ENCODE assay signal across 8 cellular contexts in the genomic region with DNA sequence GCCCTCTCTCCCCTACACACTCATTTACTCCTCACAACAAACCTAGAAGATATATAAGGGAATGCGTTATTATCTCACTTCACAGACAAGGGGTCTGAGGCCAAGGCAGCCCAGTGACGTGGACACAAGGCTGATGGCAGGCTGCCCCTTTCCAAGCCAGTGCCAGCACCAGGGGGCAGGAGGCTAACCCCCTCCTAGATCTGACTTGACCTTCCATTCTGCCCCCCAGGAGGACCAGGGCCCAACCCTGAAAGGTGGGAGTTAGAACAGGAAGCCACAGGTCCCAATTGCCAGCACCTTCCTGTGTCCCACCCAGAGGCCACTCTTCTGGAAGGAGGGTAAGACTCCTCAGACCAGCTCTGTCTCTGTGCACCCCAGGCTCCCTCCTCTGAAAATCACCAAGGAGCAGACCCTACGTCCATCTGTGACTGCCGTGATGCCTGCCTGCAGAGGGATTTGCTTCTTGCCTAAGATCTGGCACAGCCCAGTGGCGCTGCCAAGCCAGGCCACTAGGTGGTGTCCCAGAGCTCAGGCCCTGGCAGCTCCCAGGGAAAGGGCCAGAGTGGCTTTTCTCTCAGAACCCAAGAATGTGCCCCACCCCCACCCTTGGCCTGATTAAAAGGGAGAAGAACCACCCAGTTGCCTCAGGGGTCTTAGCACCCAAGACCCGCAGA. TPM values are rescaled to one million over a fixed set of nuclear protein-coding genes. Genes with fewer than 3 reads are reported as not detected.
A peak's percentile ranks its signal among the peaks of the same experiment; 100 is the strongest.
DNase-seq lines count a peak whose midpoint lies in the region; ATAC-seq, FAIRE-seq and TF ChIP-seq lines count a peak whose summit lies in the region.

No MANE protein-coding gene starts in this region.

- 34 to 43% (median 35%) methylated on average over 6 of the region's 6 CpGs for WGBS in adipose tissue, 3 donors

- H3F3A ChIP-seq in MM.1S (ENCODE audit: insufficient read depth, low read length) = no peaks in the 10 kb centered on the region

- H3K27ac Mint-ChIP-seq in T-cell = no peak overlapping the region

- no peaks in the 10 kb centered on the region for H4K20me1 ChIP-seq in MM.1S (ENCODE audit: insufficient read depth, low read length)

- no peaks in the 10 kb centered on the region for H3K9me2 ChIP-seq in MM.1S (replicated peaks; ENCODE audit: insufficient read depth, low read length)

- H3K9me3 ChIP-seq in MM.1S (replicated peaks; ENCODE audit: insufficient read depth, low read length) = no peaks in the 10 kb centered on the region
- H3K9me3 ChIP-seq in tibial artery = no peaks in the 10 kb centered on the region

- CTCF ChIA-PET in T-cell (lab: Charles Lee) = interaction anchor here (0.6 to 2.8 kb wide), 8 partner anchors 104 to 280 kb away, joined by 3 to 15 read pairs (median 4); no protein-coding TSS in a partner anchor

- H3K27me3 ChIP-seq in MM.1S (replicated peaks; ENCODE audit: insufficient read depth, low read length) (no peaks in the 10 kb centered on the region), tibial artery (no peaks in the 10 kb centered on the region)

- H3K4me1 ChIP-seq in MM.1S (ENCODE audit: low read length) (no peaks in the 10 kb centered on the region), tibial artery (peaks cover 10 to 86% (median 79%) of the 10 kb centered on the region in 4 donors)

- TF ChIP-seq POLR2A in GM12891 (IDR thresholded peaks at IDR 0.05; ENCODE audit: low read depth, low read length) = no peak

- peak; percentile 97 for TF ChIP-seq CTCF in MM.1S (IDR thresholded peaks at IDR 0.05; ENCODE audit: low read length)
- peak; percentile 93 to 95 for TF ChIP-seq CTCF in tibial artery (IDR thresholded peaks at IDR 0.05)

- intact Hi-C loops in cardiac septum (cut with DNase I) (loop anchor here (1.0 to 2.0 kb wide), 3 partner anchors 17 to 96 kb away; a partner anchor contains a TSS), posterior cingulate gyrus (cut with DNase I) (loop anchor here (5.0 kb wide), 2 partner anchors 35 to 95 kb away; a partner anchor contains a TSS), tibial artery (cut with DNase I; ENCODE audit: low total_unique reads) (loop anchor here (5.0 kb wide), 1 partner anchor 55 kb away; no protein-coding TSS in a partner anchor)

- H3K79me2 ChIP-seq in MM.1S (ENCODE audit: low read length) = no peaks in the 10 kb centered on the region

- POLR2A ChIA-PET in T-cell (lab: Charles Lee) = no interaction called here

- H3K27ac ChIP-seq in MM.1S (ENCODE audit: low read length) (no peak overlapping the region), adipose tissue (ENCODE audit: low read depth, low read length) (peak overlapping the region; percentile 30), tibial artery (peak overlapping the region; percentile 87 to 93)

- H3K4me1 Mint-ChIP-seq in T-cell = peaks cover 3 to 9% (median 6%) of the 10 kb centered on the region in 3 donors

- H3K36me3 ChIP-seq in MM.1S (replicated peaks; ENCODE audit: insufficient read depth, low read length) (no peaks in the 10 kb centered on the region), tibial artery (no peaks in the 10 kb centered on the region)

- no peak overlapping the region for H3K4me3 Mint-ChIP-seq in T-cell

- H3K9me3 Mint-ChIP-seq in T-cell = no peaks in the 10 kb centered on the region

- H3K27me3 Mint-ChIP-seq in T-cell = peaks cover 0 to 6% of the 10 kb centered on the region in 2 donors

- no peak overlapping the region for H3K9ac ChIP-seq in MM.1S (ENCODE audit: low read length)

- H3K4me2 ChIP-seq in MM.1S (ENCODE audit: low read depth, low read length) = no peak overlapping the region

- ATAC-seq in T-cell (replicated peaks in 1 of 4) (peak; percentile 77 to 90 (median 85)), GM21528 (IDR thresholded peaks at IDR 0.05; ENCODE audit: low FRiP score, unreplicated experiment) (no peak)

- peak; percentile 80 for DNase-seq in GM12891 (ENCODE audit: insufficient read length, low spot score)
- DNase-seq in MM.1S = peak; percentile 73
- peak; percentile 42 to 79 (median 68) for DNase-seq in T-cell
- peak; percentile 95 for DNase-seq in cardiac septum (ENCODE audit: low spot score)
- DNase-seq in posterior cingulate gyrus = peak in 9 of 10 donors; percentile 73 to 98 (median 80)
- peak; percentile 89 to 94 for DNase-seq in tibial artery

- H3K36me3 Mint-ChIP-seq in T-cell = no peaks in the 10 kb centered on the region

- no peak for FAIRE-seq in GM12891 (lab: Jason Lieb, UNC)

- H2AFZ ChIP-seq in MM.1S (ENCODE audit: low read length) = no peak overlapping the region

- H3K4me3 ChIP-seq in MM.1S (ENCODE audit: low read length) (no peak overlapping the region), tibial artery (no peak overlapping the region)

TF ChIP-seq in GM12891, 5 proteins besides CTCF, POLR2A, EP300 and RAD21:
- TF ChIP-seq TAF1 (IDR thresholded peaks at IDR 0.05; ENCODE audit: low read depth, low read length) (no peak), POLR2AphosphoS5 (IDR thresholded peaks at IDR 0.05; ENCODE audit: low read depth, low read length) (no peak), PAX5 (IDR thresholded peaks at IDR 0.05; ENCODE audit: insufficient read depth, low read length, severe bottlenecking) (no peak), POU2F2 (IDR thresholded peaks at IDR 0.05; ENCODE audit: low read depth, low read length) (no peak), SPI1 (IDR thresholded peaks at IDR 0.05; ENCODE audit: low read depth, low read length) (no peak)

RNA-seq across cellular contexts. Expression of a gene that starts 42.4 kb away (rescaled TPM):
- 68.2 TPM for polyA plus RNA-seq in GM12891 (2012; ENCODE audit: low read depth, missing spikeins)
- 10 to 100 TPM; 13.3 to 32.3 (median 25.2) TPM for total RNA-seq in T-cell
- polyA plus RNA-seq in adipose tissue = 10 to 100 TPM; 20.9 to 36.6 (median 25.7) TPM
- 59.6 TPM for total RNA-seq in cardiac septum
